In genomic region chr1:12435639-12436344, GRCh38 we compare ENCODE assay signal across 8 cellular contexts.
DNase-seq lines count a peak whose midpoint lies in the region; ATAC-seq lines count a peak whose summit lies in the region.

No MANE protein-coding gene starts in this region.

- peaks cover 15% of the 10 kb centered on the region for H3K36me3 Mint-ChIP-seq in activated naive CD4-positive, alpha-beta T cell treated with anti-CD3 and anti-CD28 coated beads, Interleukin-2, amount 50 U/mL, for 24 hours
- peaks cover 4 to 24% of the 10 kb centered on the region in 2 donors for H3K36me3 Mint-ChIP-seq in naive B cell

- H3K27me3 Mint-ChIP-seq in activated naive CD4-positive, alpha-beta T cell treated with anti-CD3 and anti-CD28 coated beads, Interleukin-2, amount 50 U/mL, for 24 hours, result no peaks in the 10 kb centered on the region
- H3K27me3 Mint-ChIP-seq in naive B cell, result no peaks in the 10 kb centered on the region

- peak; percentile 6 for ATAC-seq in Right ventricle myocardium superior (ENCODE audit: poor library complexity)
- no peak for ATAC-seq in Right ventricle myocardium inferior
- peak; percentile 72 for ATAC-seq in HG03432 (IDR thresholded peaks at IDR 0.05; ENCODE audit: unreplicated experiment)
- ATAC-seq in naive B cell (ENCODE audit: low read depth in 2 of 2), result peak; percentile 58 to 71
- ATAC-seq in HG02870 (IDR thresholded peaks at IDR 0.05; ENCODE audit: unreplicated experiment), result no peak

- peak overlapping the region; percentile 95 for H3K27ac Mint-ChIP-seq in activated naive CD4-positive, alpha-beta T cell treated with anti-CD3 and anti-CD28 coated beads, Interleukin-2, amount 50 U/mL, for 24 hours
- peak overlapping the region; percentile 51 to 85 (median 66) for H3K27ac Mint-ChIP-seq in naive B cell

- DNase-seq in Right ventricle myocardium superior, result no peak
- no peak for DNase-seq in Right ventricle myocardium inferior (ENCODE audit: missing footprints)
- DNase-seq in naive B cell, result peak; percentile 7
- no peak for DNase-seq in T-helper 9 cell
- no peak for DNase-seq in NCI-H1436 (lab: John Stamatoyannopoulos, UW)

- peaks cover 78% of the 10 kb centered on the region for H3K4me1 Mint-ChIP-seq in activated naive CD4-positive, alpha-beta T cell treated with anti-CD3 and anti-CD28 coated beads, Interleukin-2, amount 50 U/mL, for 24 hours
- peaks cover 36 to 67% (median 47%) of the 10 kb centered on the region in 3 donors for H3K4me1 Mint-ChIP-seq in naive B cell

- no peaks in the 10 kb centered on the region for H3K9me3 Mint-ChIP-seq in activated naive CD4-positive, alpha-beta T cell treated with anti-CD3 and anti-CD28 coated beads, Interleukin-2, amount 50 U/mL, for 24 hours
- H3K9me3 Mint-ChIP-seq in naive B cell, result peaks cover 0 to 2% (median 0%) of the 10 kb centered on the region in 7 donors

- intact Hi-C loops in Right ventricle myocardium superior (cut with DNase I), result no loop called here
- intact Hi-C loops in Right ventricle myocardium inferior (cut with DNase I), result loop anchor here (5.0 kb wide), 1 partner anchor 42 kb away; no protein-coding TSS in a partner anchor

- H3K4me3 Mint-ChIP-seq in activated naive CD4-positive, alpha-beta T cell treated with anti-CD3 and anti-CD28 coated beads, Interleukin-2, amount 50 U/mL, for 24 hours, result peak overlapping the region; percentile 59
- peak overlapping the region in 6 of 8 donors; percentile 1 to 36 (median 26) for H3K4me3 Mint-ChIP-seq in naive B cell

Comparison
In these comparisons a context has a peak if more than half of its experiments do, and no peak if none do; other contexts are left out.
1. ATAC-seq: peak in Right ventricle myocardium superior (single experiment), HG03432 (single experiment) and naive B cell (2 of 2); none in Right ventricle myocardium inferior (single experiment) and HG02870 (single experiment).